In genomic region chr10:50464004-50464409, GRCh38 we compare ENCODE assay signal across 2 cellular contexts.
TF ChIP-seq lines count a peak whose summit lies in the region.

No MANE protein-coding gene starts in this region.

TF ChIP-seq in HepG2, 621 proteins besides CTCF, POLR2A, EP300 and RAD21:
- TF ChIP-seq SOX6 (IDR thresholded peaks at IDR 0.05) (no peak), SOX6 (CRISPR knock-in tag; IDR thresholded peaks at IDR 0.05) (no peak), ZFP82 (CRISPR knock-in tag; IDR thresholded peaks at IDR 0.05; ENCODE audit: borderline replicate concordance) (no peak), AFF4 (CRISPR knock-in tag; IDR thresholded peaks at IDR 0.05) (no peak), GABPA (IDR thresholded peaks at IDR 0.05; ENCODE audit: low read depth, low read length) (no peak), GABPA (CRISPR knock-in tag; IDR thresholded peaks at IDR 0.05; ENCODE audit: low read depth) (no peak), MYNN (CRISPR knock-in tag; IDR thresholded peaks at IDR 0.05; ENCODE audit: low read depth) (no peak), ZNF431 (CRISPR knock-in tag; IDR thresholded peaks at IDR 0.05; ENCODE audit: borderline replicate concordance, low read depth) (no peak), IKZF5 (CRISPR knock-in tag; IDR thresholded peaks at IDR 0.05) (no peak), ZNF460 (CRISPR knock-in tag; IDR thresholded peaks at IDR 0.05; ENCODE audit: borderline replicate concordance) (no peak), POGK (CRISPR knock-in tag; conservative IDR thresholded peaks at IDR 0.05) (no peak), HMGA1 (CRISPR knock-in tag; conservative IDR thresholded peaks at IDR 0.05) (no peak), PHB2 (IDR thresholded peaks at IDR 0.05; ENCODE audit: partially characterized antibody) (no peak)

TF ChIP-seq in WTC11, 78 proteins besides CTCF, POLR2A, EP300 and RAD21:
- no peak for TF ChIP-seq ZNF263 (CRISPR knock-in tag; IDR thresholded peaks at IDR 0.05; ENCODE audit: low read depth)
- no peak for TF ChIP-seq ZNF425 (CRISPR knock-in tag; conservative IDR thresholded peaks at IDR 0.05)
- no peak for TF ChIP-seq CREM (CRISPR knock-in tag; IDR thresholded peaks at IDR 0.05)
